In genomic region chr6:16681260-16681873, GRCh38 we compare ENCODE assay signal across 9 cellular contexts.
A peak's percentile ranks its signal among the peaks of the same experiment; 100 is the strongest.
DNase-seq lines count a peak whose midpoint lies in the region; ATAC-seq and TF ChIP-seq lines count a peak whose summit lies in the region.
"Had no signal": no experiment of that assay in that cellular context is flagged by ENCODE, and none has a peak within 500 bp of the region (broad histone marks: within the 10 kb centered on the region; RNA-seq: fewer than 3 reads in every experiment).

No MANE protein-coding gene starts in this region.

- peak overlapping the region in 1 of 2 donors; percentile 84 for H3K27ac ChIP-seq in left lung

- H3K9me3 ChIP-seq in adipocyte (ENCODE audit: control insufficient read depth, low read length) (no peaks in the 10 kb centered on the region), left lung (no peaks in the 10 kb centered on the region)

- peaks cover 52% of the 10 kb centered on the region for H3K4me1 ChIP-seq in adipocyte (ENCODE audit: control insufficient read depth, insufficient read depth, low read length)
- peaks cover 29 to 79% of the 10 kb centered on the region in 2 donors for H3K4me1 ChIP-seq in left lung

- in situ Hi-C loops in G401 (cut with HindIII; ENCODE audit: low sequenced_read_pairs) = no loop called here

- intact Hi-C loops in left lung (cut with DNase I) = no loop called here

- H3K27me3 ChIP-seq in adipocyte (replicated peaks; ENCODE audit: control insufficient read depth, insufficient read depth, low read length) (no peaks in the 10 kb centered on the region), left lung (no peaks in the 10 kb centered on the region)

- no peak for TF ChIP-seq CTCF in left lung (IDR thresholded peaks at IDR 0.05)

- ATAC-seq in left lung (peak; percentile 50), HG02763 (IDR thresholded peaks at IDR 0.05; ENCODE audit: unreplicated experiment) (no peak)

- DNase-seq in AG08396 (ENCODE audit: low spot score) (peak; percentile 65), HT1080 (ENCODE audit: low read depth) (peak; percentile 94), adipocyte (ENCODE audit: low read depth) (peak; percentile 94), left lung (no peak), retina (no peak), GOT3 (lab: John Stamatoyannopoulos, UW) (no peak), G401 (ENCODE audit: low spot score) (no peak)
- DNase-seq: NCI-H2171 had no signal

- H3K4me3 ChIP-seq in adipocyte (ENCODE audit: low read length) (peak overlapping the region; percentile 2), left lung (no peak overlapping the region)

- no peak overlapping the region for H3K9ac ChIP-seq in adipocyte (ENCODE audit: low read length)

- no peaks in the 10 kb centered on the region for H3K36me3 ChIP-seq in adipocyte (ENCODE audit: control insufficient read depth, insufficient read depth, low read length, severe bottlenecking)
- no peaks in the 10 kb centered on the region for H3K36me3 ChIP-seq in left lung

Comparison
In these comparisons a context has a peak if more than half of its experiments do, and no peak if none do; other contexts are left out.
1. DNase-seq: peak in AG08396 (single experiment), HT1080 (single experiment) and adipocyte (single experiment); none in left lung (0 of 2), retina (single experiment), GOT3 (single experiment) and G401 (single experiment).